In the genomic region with DNA sequence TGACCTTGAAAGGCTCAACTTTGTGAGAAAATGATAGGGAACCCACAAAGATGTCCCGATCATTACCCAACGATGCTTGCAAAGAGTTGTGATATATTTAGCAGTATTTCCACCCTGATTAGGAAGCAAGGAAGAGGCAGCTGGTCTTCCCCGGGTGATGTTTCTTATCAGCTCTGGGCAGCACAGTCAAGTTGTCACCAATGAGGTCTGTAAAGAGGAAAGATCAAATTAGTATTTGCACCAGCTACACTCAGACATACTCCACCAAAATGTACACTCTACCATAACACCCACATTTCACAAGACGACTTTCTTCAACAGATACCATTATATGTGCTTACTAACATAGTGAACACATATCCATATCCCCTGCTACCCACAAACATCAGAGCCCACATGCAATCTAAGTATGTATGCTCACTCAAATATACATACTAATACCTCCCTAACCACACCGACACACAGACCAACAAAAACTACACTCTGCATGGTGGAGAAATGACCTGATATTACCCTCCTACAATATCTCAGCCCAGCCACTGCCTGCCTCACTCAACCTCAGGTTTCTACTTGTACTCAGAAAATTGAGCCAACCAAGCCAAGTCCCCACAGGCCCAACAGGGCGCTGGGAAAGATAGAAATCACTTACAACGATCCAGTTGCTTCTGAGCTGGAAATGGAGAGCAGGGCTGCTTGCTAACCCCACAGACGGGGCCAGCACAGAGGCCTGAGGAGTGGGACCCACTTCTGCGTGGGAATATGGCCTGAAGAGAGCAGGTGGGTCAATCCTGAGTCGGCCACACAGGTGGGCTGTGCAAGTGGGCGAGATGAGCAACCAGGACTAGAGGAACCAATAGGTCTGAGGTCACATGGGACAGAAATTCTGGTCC, we compare ENCODE assay signal across 15 cellular contexts. TPM values are rescaled to one million over a fixed set of nuclear protein-coding genes. Genes with fewer than 3 reads are reported as not detected.
A peak's percentile ranks its signal among the peaks of the same experiment; 100 is the strongest.
DNase-seq lines count a peak whose midpoint lies in the region; ATAC-seq and TF ChIP-seq lines count a peak whose summit lies in the region.
"Had no signal": no experiment of that assay in that cellular context is flagged by ENCODE, and none has a peak within 500 bp of the region (broad histone marks: within the 10 kb centered on the region; RNA-seq: fewer than 3 reads in every experiment).

No MANE protein-coding gene starts in this region.

- peaks cover 18 to 71% (median 45%) of the 10 kb centered on the region in 4 donors for H3K4me1 Mint-ChIP-seq in CD4-positive, CD25-positive, alpha-beta regulatory T cell
- peaks cover 34% of the 10 kb centered on the region for H3K4me1 Mint-ChIP-seq in osteocyte (ENCODE audit: unreplicated experiment)

- H3K4me3 ChIP-seq in CD4-positive, CD25-positive, alpha-beta regulatory T cell (ENCODE audit: low read depth, low read length): no peak overlapping the region
- H3K4me3 ChIP-seq in muscle layer of duodenum (ENCODE audit: low read depth in 1 of 2, low read length in 2 of 2) (no peak overlapping the region), stomach (no peak overlapping the region)
- H3K4me3 ChIP-seq: ovary, thyroid gland had no signal

- intact Hi-C loops in stomach (cut with DNase I; ENCODE audit: low total_unique reads): no loop called here

- H3K36me3 Mint-ChIP-seq in CD4-positive, CD25-positive, alpha-beta regulatory T cell: no peaks in the 10 kb centered on the region
- H3K36me3 Mint-ChIP-seq in osteocyte (ENCODE audit: unreplicated experiment): no peaks in the 10 kb centered on the region
- H3K36me3 Mint-ChIP-seq: CD14-positive monocyte had no signal

- peaks cover 21% of the 10 kb centered on the region for H3K4me1 ChIP-seq in CD4-positive, CD25-positive, alpha-beta regulatory T cell (ENCODE audit: control insufficient read depth, insufficient read depth, low read length, poor library complexity, severe bottlenecking)
- peaks cover 0 to 11% of the 10 kb centered on the region in 2 donors for H3K4me1 ChIP-seq in muscle layer of duodenum (ENCODE audit: control insufficient read depth in 1 of 2, insufficient read depth in 2 of 2, low read length in 2 of 2)
- peaks cover 5 to 27% (median 14%) of the 10 kb centered on the region in 4 donors for H3K4me1 ChIP-seq in stomach

- peak; percentile 38 for TF ChIP-seq POLR2A in GM18505 (IDR thresholded peaks at IDR 0.05; ENCODE audit: borderline replicate concordance, extremely low read depth, insufficient read depth, insufficient read length)
- no peak for TF ChIP-seq POLR2A in stomach (IDR thresholded peaks at IDR 0.05)

- no peaks in the 10 kb centered on the region for H3K27me3 ChIP-seq in CD4-positive, CD25-positive, alpha-beta regulatory T cell (ENCODE audit: control insufficient read depth, insufficient read depth, low read length)
- H3K27me3 ChIP-seq in muscle layer of duodenum (ENCODE audit: low read depth, low read length): no peaks in the 10 kb centered on the region
- H3K27me3 ChIP-seq in stomach: no peaks in the 10 kb centered on the region
- H3K27me3 ChIP-seq: ovary, thyroid gland had no signal

- no peaks in the 10 kb centered on the region for H3K36me3 ChIP-seq in CD4-positive, CD25-positive, alpha-beta regulatory T cell (ENCODE audit: control insufficient read depth, insufficient read depth, low read length)
- H3K36me3 ChIP-seq in muscle layer of duodenum (ENCODE audit: control insufficient read depth in 1 of 2, insufficient read depth in 2 of 2, low read length in 2 of 2) (no peaks in the 10 kb centered on the region), stomach (no peaks in the 10 kb centered on the region)
- H3K36me3 ChIP-seq: ovary had no signal

- H3K9me3 Mint-ChIP-seq in CD4-positive, CD25-positive, alpha-beta regulatory T cell: no peaks in the 10 kb centered on the region
- no peaks in the 10 kb centered on the region for H3K9me3 Mint-ChIP-seq in osteocyte (ENCODE audit: unreplicated experiment)
- H3K9me3 Mint-ChIP-seq: CD14-positive monocyte had no signal

- peak overlapping the region; percentile 44 to 67 (median 51) for H3K27ac Mint-ChIP-seq in CD4-positive, CD25-positive, alpha-beta regulatory T cell
- no peak overlapping the region for H3K27ac Mint-ChIP-seq in osteocyte (ENCODE audit: unreplicated experiment)

- H3K9me3 ChIP-seq in CD4-positive, CD25-positive, alpha-beta regulatory T cell (ENCODE audit: control insufficient read depth in 2 of 2, low read length in 2 of 2): no peaks in the 10 kb centered on the region
- H3K9me3 ChIP-seq in muscle layer of duodenum (ENCODE audit: control insufficient read depth in 1 of 2, low read length in 2 of 2) (no peaks in the 10 kb centered on the region), stomach (no peaks in the 10 kb centered on the region)
- H3K9me3 ChIP-seq: ovary, thyroid gland had no signal

- TF ChIP-seq CTCF in stomach (IDR thresholded peaks at IDR 0.05) (no peak), osteocyte (IDR thresholded peaks at IDR 0.05) (no peak)

- WGBS in stomach, 5 donors: 72 to 81% (median 78%) methylated on average over 11 of the region's 11 CpGs

- no peak for DNase-seq in CD4-positive, CD25-positive, alpha-beta regulatory T cell
- DNase-seq in SKM-1 treated with dmso at 0.1 percent for 144 hours (lab: John Stamatoyannopoulos, UW; ENCODE audit: unreplicated experiment): peak; percentile 92
- DNase-seq in stomach: no peak
- DNase-seq in T-helper 2 cell: no peak
- no peak for DNase-seq in osteocyte (ENCODE audit: extremely low spot score, unreplicated experiment)
- DNase-seq in NCI-H2196 (lab: John Stamatoyannopoulos, UW; ENCODE audit: unreplicated experiment): no peak
- DNase-seq: kidney glomerular epithelial cell, NCI-H1417 treated with DMSO at 0.1 percent for 48 hours, NCI-H82, thyroid gland had no signal

- peaks cover 4% of the 10 kb centered on the region for H3K27me3 Mint-ChIP-seq in CD4-positive, CD25-positive, alpha-beta regulatory T cell
- peaks cover 20% of the 10 kb centered on the region for H3K27me3 Mint-ChIP-seq in osteocyte (ENCODE audit: unreplicated experiment)

- ATAC-seq in CD4-positive, CD25-positive, alpha-beta regulatory T cell (ENCODE audit: low read depth in 2 of 2): no peak
- no peak for ATAC-seq in GM18505 (IDR thresholded peaks at IDR 0.05; ENCODE audit: unreplicated experiment)

- peak overlapping the region in 2 of 4 donors; percentile 70 to 73 for H3K4me3 Mint-ChIP-seq in CD4-positive, CD25-positive, alpha-beta regulatory T cell
- no peak overlapping the region for H3K4me3 Mint-ChIP-seq in osteocyte (ENCODE audit: unreplicated experiment)
- H3K4me3 Mint-ChIP-seq: CD14-positive monocyte had no signal

- H3K27ac ChIP-seq in CD4-positive, CD25-positive, alpha-beta regulatory T cell (ENCODE audit: insufficient read depth, low read length, poor library complexity, severe bottlenecking): no peak overlapping the region
- peak overlapping the region; percentile 11 for H3K27ac ChIP-seq in muscle layer of duodenum (ENCODE audit: low read length)
- peak overlapping the region in 1 of 5 donors; percentile 39 for H3K27ac ChIP-seq in stomach
- H3K27ac ChIP-seq: HL-60, ovary, thyroid gland had no signal

- TF ChIP-seq EP300 in stomach (IDR thresholded peaks at IDR 0.05): no peak

RNA-seq across cellular contexts. Expression of a gene that starts 4.6 kb away (rescaled TPM):
- total RNA-seq in CD4-positive, CD25-positive, alpha-beta regulatory T cell: 1,002 TPM
- 100 to 1,000 TPM; 153 to 176 (median 165) TPM for polyA plus RNA-seq in CD4-positive, CD25-positive, alpha-beta regulatory T cell
- 100 to 1,000 TPM in 3 of 5 donors, 10 to 100 TPM in 2; 80.2 to 231 (median 113) TPM for total RNA-seq in stomach
- polyA plus RNA-seq in stomach: 10 to 100 TPM; 46.4 to 78.9 (median 58.6) TPM
- total RNA-seq in osteocyte: 31.2 and 33.7 TPM in 2 replicates

RNA-seq across cellular contexts. Expression of a gene that starts 50.2 kb away (rescaled TPM):
- not detected for total RNA-seq in CD4-positive, CD25-positive, alpha-beta regulatory T cell
- polyA plus RNA-seq in CD4-positive, CD25-positive, alpha-beta regulatory T cell: not detected
- total RNA-seq in stomach: 100 to 1,000 TPM in 1 of 5 donors, 10 to 100 TPM in 4; 14.7 to 422 (median 54.9) TPM
- polyA plus RNA-seq in stomach: 10 to 100 TPM; 30.1 to 39.7 (median 35.6) TPM
- not detected in 2 replicates for total RNA-seq in osteocyte
- polyA plus RNA-seq: CD14-positive monocyte had no signal

Comparison
In these comparisons a context has a peak if more than half of its experiments do, and no peak if none do; other contexts are left out.
1. RNA of a gene that starts 50.2 kb away (total RNA-seq): 14.7 to 422 TPM in stomach; not detected in CD4-positive, CD25-positive, alpha-beta regulatory T cell (single experiment) and not detected in osteocyte; every median in the first group is over 10 times any median in the second.